Comparison of ENCODE assay signal across 14 cellular contexts in genomic region chr21:45954271-45954670, GRCh38. TPM values are rescaled to one million over a fixed set of nuclear protein-coding genes. Genes with fewer than 3 reads are reported as not detected.
DNase-seq lines count a peak whose midpoint lies in the region; ATAC-seq and TF ChIP-seq lines count a peak whose summit lies in the region.
"Had no signal": no experiment of that assay in that cellular context is flagged by ENCODE, and none has a peak within 500 bp of the region (broad histone marks: within the 10 kb centered on the region; RNA-seq: fewer than 3 reads in every experiment).

No MANE protein-coding gene starts in this region.

- intact Hi-C loops in right cardiac atrium (cut with DNase I): no loop called here
- intact Hi-C loops in Caco-2 (cut with micrococcal nuclease; ENCODE audit: unreplicated experiment): no loop called here

- CTCF ChIA-PET in BJ (lab: Yijun Ruan, JAX): interaction anchor here (0.6 to 2.1 kb wide), 6 partner anchors 10 to 290 kb away, joined by 3 to 13 read pairs (median 5); no protein-coding TSS in a partner anchor
- CTCF ChIA-PET in Caco-2 (lab: Charles Lee): interaction anchor here (1.1 kb wide), 2 partner anchors 18 to 19 kb away, joined by 3 to 4 read pairs; no protein-coding TSS in a partner anchor

- H3K36me3 ChIP-seq in BJ (ENCODE audit: control insufficient read depth, insufficient read depth, low read length): no peaks in the 10 kb centered on the region
- H3K36me3 ChIP-seq in skeletal muscle tissue (ENCODE audit: control insufficient read depth in 3 of 3, insufficient read depth in 3 of 3, low read length in 3 of 3): no peaks in the 10 kb centered on the region
- no peaks in the 10 kb centered on the region for H3K36me3 ChIP-seq in Peyer's patch
- H3K36me3 ChIP-seq in Caco-2 (ENCODE audit: control insufficient read depth, insufficient read depth, low read length): no peaks in the 10 kb centered on the region

- no peak for TF ChIP-seq POLR2A in Peyer's patch (IDR thresholded peaks at IDR 0.05)

- no TSS peak for BruUV-seq in Caco-2 (replicated peaks; lab: Mats Ljungman, UMichigan)

- no peak for DNase-seq in BJ (ENCODE audit: low read depth)
- no peak for DNase-seq in astrocyte of the spinal cord (ENCODE audit: low read depth, low spot score)
- peak in 1 of 3 donors; percentile 73 for DNase-seq in right cardiac atrium
- DNase-seq in NCI-H69 (lab: John Stamatoyannopoulos, UW): no peak
- no peak for DNase-seq in Peyer's patch
- no peak for DNase-seq in Caco-2
- DNase-seq: activated CD8-positive, alpha-beta memory T cell treated with anti-CD3 and anti-CD28 coated beads, Interleukin-2, amount 50 U/mL, for 4 hours; COR-L47; foreskin melanocyte; NCI-H187; stimulated activated CD4-positive, alpha-beta T cell treated with anti-CD3 and anti-CD28 coated beads, Interleukin-1b, Interleukin-23, amount 100 ng/mL, for 48 hours; T-helper 2 cell had no signal

- no peaks in the 10 kb centered on the region for H3K9me3 ChIP-seq in right cardiac atrium (ENCODE audit: control insufficient read depth, low read length)
- no peaks in the 10 kb centered on the region for H3K9me3 ChIP-seq in skeletal muscle tissue (ENCODE audit: control insufficient read depth in 3 of 3, low read length in 3 of 3)
- no peaks in the 10 kb centered on the region for H3K9me3 ChIP-seq in Peyer's patch
- H3K9me3 ChIP-seq in Caco-2: no peaks in the 10 kb centered on the region

- POLR2A ChIA-PET in BJ (lab: Charles Lee): no interaction called here
- POLR2A ChIA-PET in Caco-2 (lab: Charles Lee): no interaction called here

- in situ Hi-C loops in astrocyte of the spinal cord (cut with HindIII; ENCODE audit: low sequenced_read_pairs): no loop called here

- no peak overlapping the region for H3K27ac Mint-ChIP-seq in Caco-2 (ENCODE audit: unreplicated experiment)

- H3K4me3 ChIP-seq in BJ (ENCODE audit: low read depth, low read length) (no peak overlapping the region), astrocyte of the spinal cord (ENCODE audit: low read depth, low read length) (no peak overlapping the region), right cardiac atrium (ENCODE audit: low read length) (no peak overlapping the region), skeletal muscle tissue (ENCODE audit: low read length in 3 of 3) (no peak overlapping the region), Peyer's patch (no peak overlapping the region), Caco-2 (ENCODE audit: low read depth, low read length) (no peak overlapping the region)

- H3K27me3 ChIP-seq in BJ (ENCODE audit: control insufficient read depth, insufficient read depth, low read length) (peaks cover 5% of the 10 kb centered on the region), right cardiac atrium (ENCODE audit: control insufficient read depth, insufficient read depth) (no peaks in the 10 kb centered on the region), skeletal muscle tissue (ENCODE audit: control insufficient read depth in 3 of 3, insufficient read depth in 3 of 3, low read length in 3 of 3) (peaks cover 20 to 36% (median 30%) of the 10 kb centered on the region in 3 donors), Peyer's patch (no peaks in the 10 kb centered on the region), Caco-2 (replicated peaks; ENCODE audit: control insufficient read depth, insufficient read depth, low read length) (no peaks in the 10 kb centered on the region)

- ATAC-seq in right cardiac atrium: peak; percentile 42 to 44
- ATAC-seq in GM19455 (IDR thresholded peaks at IDR 0.05; ENCODE audit: unreplicated experiment): no peak

- H3K9ac ChIP-seq in skeletal muscle tissue (ENCODE audit: low read depth in 1 of 3, low read length in 3 of 3): peak overlapping the region in 2 of 3 donors; percentile 23 to 25

- WGBS in right cardiac atrium: 32% methylated on average over 13 of the region's 13 CpGs

- peaks cover 2% of the 10 kb centered on the region for H3K4me1 ChIP-seq in right cardiac atrium (ENCODE audit: control insufficient read depth, insufficient read depth, low read length)
- peaks cover 10 to 20% (median 13%) of the 10 kb centered on the region in 3 donors for H3K4me1 ChIP-seq in skeletal muscle tissue (ENCODE audit: control insufficient read depth in 3 of 3, insufficient read depth in 3 of 3, low read length in 3 of 3)
- no peaks in the 10 kb centered on the region for H3K4me1 ChIP-seq in Peyer's patch
- H3K4me1 ChIP-seq in Caco-2: no peaks in the 10 kb centered on the region

- peaks cover 13% of the 10 kb centered on the region for H3K27me3 Mint-ChIP-seq in Caco-2 (ENCODE audit: insufficient read depth, unreplicated experiment)

- H3K9me3 Mint-ChIP-seq in Caco-2 (ENCODE audit: unreplicated experiment): no peaks in the 10 kb centered on the region

- H3K4me3 Mint-ChIP-seq in Caco-2 (ENCODE audit: unreplicated experiment): no peak overlapping the region

- H3K27ac ChIP-seq in right cardiac atrium (ENCODE audit: low read length) (peak overlapping the region; percentile 68), skeletal muscle tissue (ENCODE audit: low read depth, low read length) (peak overlapping the region; percentile 30), Peyer's patch (peak overlapping the region in 1 of 4 donors; percentile 41)

- H3K36me3 Mint-ChIP-seq in Caco-2 (ENCODE audit: insufficient read depth, unreplicated experiment): no peaks in the 10 kb centered on the region

- H3K4me1 Mint-ChIP-seq in Caco-2 (ENCODE audit: low read depth, unreplicated experiment): no peaks in the 10 kb centered on the region

- TF ChIP-seq CTCF in BJ (IDR thresholded peaks at IDR 0.05; ENCODE audit: insufficient read depth, low read depth, low read length) (peak; percentile 56), astrocyte of the spinal cord (IDR thresholded peaks at IDR 0.05; ENCODE audit: low read depth, low read length) (peak; percentile 15), Peyer's patch (IDR thresholded peaks at IDR 0.05) (no peak), Caco-2 (IDR thresholded peaks at IDR 0.05; ENCODE audit: insufficient read depth in 1 of 2, low read depth in 1 of 2, low read length in 1 of 2, severe bottlenecking in 1 of 2, unreplicated experiment in 1 of 2) (no peak)

RNA-seq across cellular contexts. Expression of gene COL6A1, which starts 27.3 kb away (rescaled TPM):
- polyA plus RNA-seq in BJ (2011; rRNA removed) (220 and 672 TPM in 2 replicates), right cardiac atrium (165 TPM)
- polyA minus RNA-seq in BJ (2011; rRNA and poly(A)+ RNA removed): 103 and 155 TPM in 2 replicates
- total RNA-seq in right cardiac atrium (100 to 1,000 TPM; 112 to 192 (median 171) TPM), skeletal muscle tissue (270 TPM), Peyer's patch (100 to 1,000 TPM in 3 of 4 donors, 10 to 100 TPM in 1; 37.7 to 458 (median 161) TPM), Caco-2 (2022) (31.9 and 33.4 TPM in 2 replicates)

Comparison
In these comparisons a context has a peak if more than half of its experiments do, and no peak if none do; other contexts are left out.
1. CTCF ChIP-seq: peak in BJ (single experiment) and astrocyte of the spinal cord (single experiment); none in Peyer's patch (0 of 6) and Caco-2 (0 of 2).